18 cellular contexts compared by ENCODE assay signal in genomic region chr2:177640423-177640822, GRCh38.
DNase-seq lines count a peak whose midpoint lies in the region; ATAC-seq and TF ChIP-seq lines count a peak whose summit lies in the region.
"Had no signal": no experiment of that assay in that cellular context is flagged by ENCODE, and none has a peak within 500 bp of the region (broad histone marks: within the 10 kb centered on the region; RNA-seq: fewer than 3 reads in every experiment).

No MANE protein-coding gene starts in this region.

- no peaks in the 10 kb centered on the region for H3K36me3 ChIP-seq in colonic mucosa
- H3K36me3 ChIP-seq: HAP-1 had no signal

- no peaks in the 10 kb centered on the region for H3K4me1 ChIP-seq in colonic mucosa

- peak overlapping the region; percentile 44 for H3K27ac Mint-ChIP-seq in neural crest cell (ENCODE audit: unreplicated experiment)
- H3K27ac Mint-ChIP-seq: CD4-positive, alpha-beta memory T cell; GM23338; HFFc6 had no signal

- peak; percentile 89 for ATAC-seq in left colon
- no peak for ATAC-seq in HG02970 (IDR thresholded peaks at IDR 0.05; ENCODE audit: low FRiP score, unreplicated experiment)
- no peak for ATAC-seq in GM21515 (IDR thresholded peaks at IDR 0.05; ENCODE audit: unreplicated experiment)
- ATAC-seq: GM12878, GM23338 had no signal

- DNase-seq in colonic mucosa (peak; percentile 27), left colon (no peak), neural crest cell (ENCODE audit: low read depth, low spot score) (no peak), DMS 273 treated with DMSO at 0.1 percent for 48 hours (lab: John Stamatoyannopoulos, UW) (no peak)
- no peak for DNase-seq in stimulated activated CD4-positive, alpha-beta T cell treated with anti-CD3 and anti-CD28 coated beads, Interleukin-2, amount 100 ng/mL, for 24 hours
- DNase-seq: C1 segment of cervical spinal cord; Calu3; CD4-positive, alpha-beta memory T cell; COR-L47; DMS153; EL; GDM1; HFFc6 had no signal

- H3K9me3 Mint-ChIP-seq in neural crest cell, result peaks cover 8% of the 10 kb centered on the region
- H3K9me3 Mint-ChIP-seq: HFFc6 had no signal

- H3K4me3 ChIP-seq in colonic mucosa, result no peak overlapping the region
- H3K4me3 ChIP-seq: GM12878, GM23338, HAP-1 had no signal

- no peak overlapping the region for H3K27ac ChIP-seq in colonic mucosa

- peaks cover 10% of the 10 kb centered on the region for H3K4me1 Mint-ChIP-seq in neural crest cell
- H3K4me1 Mint-ChIP-seq: CD4-positive, alpha-beta memory T cell; GM23338 had no signal

- no peaks in the 10 kb centered on the region for H3K9me3 ChIP-seq in colonic mucosa

- intact Hi-C loops in colonic mucosa (cut with DNase I) (no loop called here), left colon (cut with DNase I, micrococcal nuclease) (no loop called here)

- no peak overlapping the region for H3K9ac ChIP-seq in colonic mucosa (ENCODE audit: low read depth in 2 of 2, low read length in 2 of 2)

- peaks cover 4% of the 10 kb centered on the region for H3K36me3 Mint-ChIP-seq in neural crest cell (ENCODE audit: low read depth)
- H3K36me3 Mint-ChIP-seq: CD4-positive, alpha-beta memory T cell had no signal

- TF ChIP-seq CTCF in colonic mucosa (IDR thresholded peaks at IDR 0.05), result no peak
- no peak for TF ChIP-seq CTCF in neural crest cell (conservative IDR thresholded peaks at IDR 0.05)

- H3K4me3 Mint-ChIP-seq in neural crest cell, result no peak overlapping the region
- H3K4me3 Mint-ChIP-seq: CD4-positive, alpha-beta memory T cell; GM23338; HFFc6 had no signal

- H3K27me3 ChIP-seq in colonic mucosa, result no peaks in the 10 kb centered on the region

- H3K27me3 Mint-ChIP-seq in neural crest cell (ENCODE audit: low read depth), result no peaks in the 10 kb centered on the region
